Comparison of ENCODE assay signal across 18 cellular contexts in the genomic region with DNA sequence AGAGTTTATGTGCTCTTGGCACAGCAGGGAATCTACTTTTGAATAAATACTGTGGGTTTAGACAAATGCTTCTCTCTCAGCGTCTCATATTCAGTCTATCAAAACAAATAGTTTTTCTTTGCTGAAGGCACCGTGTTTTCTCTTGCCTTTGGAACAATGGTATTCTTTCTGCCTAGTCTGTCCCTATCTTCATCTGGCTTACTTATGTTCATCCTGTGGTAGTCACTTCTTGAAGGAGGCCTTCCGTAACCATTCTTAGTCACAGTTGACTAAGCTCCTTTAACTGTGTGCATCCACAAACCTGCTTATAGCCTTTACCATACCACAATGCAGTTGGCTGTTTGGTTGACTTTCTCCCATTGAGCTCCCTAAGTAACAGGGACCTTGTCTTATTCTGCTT. TPM values are rescaled to one million over a fixed set of nuclear protein-coding genes. Genes with fewer than 3 reads are reported as not detected.
DNase-seq lines count a peak whose midpoint lies in the region; ATAC-seq, FAIRE-seq and TF ChIP-seq lines count a peak whose summit lies in the region.
"Had no signal": no experiment of that assay in that cellular context is flagged by ENCODE, and none has a peak within 500 bp of the region (broad histone marks: within the 10 kb centered on the region; RNA-seq: fewer than 3 reads in every experiment).

No MANE protein-coding gene starts in this region.

- no peak overlapping the region for H3K4me3 Mint-ChIP-seq in astrocyte (ENCODE audit: unreplicated experiment)
- H3K4me3 Mint-ChIP-seq: dendritic cell treated with granulocyte-macrophage colony-stimulating factor and Interleukin-4, amounts not matched to agents 40 ng/mL and 50 ng/mL, for 4 days had no signal

- H3K4me1 ChIP-seq in BLaER1 (peaks cover 17% of the 10 kb centered on the region), astrocyte (ENCODE audit: insufficient read depth, low read length) (peaks cover 13% of the 10 kb centered on the region), ascending aorta (no peaks in the 10 kb centered on the region)
- H3K4me1 ChIP-seq: BE2C had no signal

- H3K79me2 ChIP-seq in astrocyte (ENCODE audit: insufficient read depth, low read length) = peaks cover 41% of the 10 kb centered on the region

- peaks cover 41% of the 10 kb centered on the region for H3K36me3 Mint-ChIP-seq in astrocyte (ENCODE audit: low read depth, unreplicated experiment)

- H3K4me3 ChIP-seq in BLaER1 (no peak overlapping the region), astrocyte (ENCODE audit: insufficient read depth, low read depth, low read length) (no peak overlapping the region), ascending aorta (no peak overlapping the region)

- H3K4me2 ChIP-seq in BLaER1 (peak overlapping the region; percentile 23; the same call in 1 of the 2 replicates), astrocyte (ENCODE audit: low read length) (peak overlapping the region; percentile 19)

- TF ChIP-seq CTCF in astrocyte (IDR thresholded peaks at IDR 0.05; ENCODE audit: insufficient read depth, low read depth, low read length) = no peak
- TF ChIP-seq CTCF in ascending aorta (IDR thresholded peaks at IDR 0.05) = no peak

- no peak overlapping the region for H3K27ac Mint-ChIP-seq in astrocyte (ENCODE audit: unreplicated experiment)
- H3K27ac Mint-ChIP-seq: dendritic cell treated with granulocyte-macrophage colony-stimulating factor and Interleukin-4, amounts not matched to agents 40 ng/mL and 50 ng/mL, for 4 days; progenitor cell of endocrine pancreas had no signal

- intact Hi-C loops in posterior cingulate gyrus (cut with DNase I) (no loop called here), ascending aorta (cut with DNase I) (no loop called here)

- H3K9me3 ChIP-seq in BLaER1 (no peaks in the 10 kb centered on the region), astrocyte (ENCODE audit: insufficient read depth, low read depth, low read length) (no peaks in the 10 kb centered on the region), ascending aorta (no peaks in the 10 kb centered on the region)
- H3K9me3 ChIP-seq: BE2C had no signal

- H3K27me3 Mint-ChIP-seq in astrocyte (ENCODE audit: low read depth, unreplicated experiment) = no peaks in the 10 kb centered on the region
- H3K27me3 Mint-ChIP-seq: dendritic cell treated with granulocyte-macrophage colony-stimulating factor and Interleukin-4, amounts not matched to agents 40 ng/mL and 50 ng/mL, for 4 days; progenitor cell of endocrine pancreas had no signal

- no peak overlapping the region for H2AFZ ChIP-seq in astrocyte (ENCODE audit: low read depth, low read length)

- H3K36me3 ChIP-seq in BLaER1 (peaks cover 100% of the 10 kb centered on the region), astrocyte (ENCODE audit: insufficient read depth, low read length) (peaks cover 83% of the 10 kb centered on the region), ascending aorta (peaks cover 74 to 91% of the 10 kb centered on the region in 2 donors)

- FAIRE-seq in astrocyte (lab: Jason Lieb, UNC) = peak; percentile 68
- FAIRE-seq: GM18507 had no signal

- H3K27me3 ChIP-seq in BLaER1 (no peaks in the 10 kb centered on the region), astrocyte (ENCODE audit: insufficient read depth, low read length) (no peaks in the 10 kb centered on the region), ascending aorta (no peaks in the 10 kb centered on the region)
- H3K27me3 ChIP-seq: BE2C had no signal

- H4K20me1 ChIP-seq in BLaER1 (peaks cover 100% of the 10 kb centered on the region), astrocyte (ENCODE audit: insufficient read depth, low read length) (peaks cover 69% of the 10 kb centered on the region)

- no peak overlapping the region for H3K9ac ChIP-seq in BLaER1
- peak overlapping the region; percentile 21 for H3K9ac ChIP-seq in astrocyte (ENCODE audit: low read length)

- H3K27ac ChIP-seq in BLaER1 (no peak overlapping the region), astrocyte (ENCODE audit: low read depth, low read length) (peak overlapping the region; percentile 4), ascending aorta (no peak overlapping the region)

- peaks cover 5% of the 10 kb centered on the region for H3K4me1 Mint-ChIP-seq in astrocyte (ENCODE audit: low read depth, unreplicated experiment)

- peak; percentile 42 for DNase-seq in HCEC 1CT
- DNase-seq in astrocyte (ENCODE audit: low read depth) = peak; percentile 42
- peak; percentile 74 for DNase-seq in iris pigment epithelial cell (ENCODE audit: low read depth)
- no peak for DNase-seq in posterior cingulate gyrus
- no peak for DNase-seq in ascending aorta (ENCODE audit: low spot score in 2 of 2)
- DNase-seq: activated CD4-positive, CD25-positive, alpha-beta regulatory T cell; amniotic stem cell; BE2C; hippocampal formation; NCI-H1105 treated with DMSO at 0.1 percent for 48 hours; NCI-H2171; NCI-H774 had no signal

- ATAC-seq in HG03108 (IDR thresholded peaks at IDR 0.05; ENCODE audit: unreplicated experiment) = no peak
- ATAC-seq: esophagus mucosa had no signal

- no peaks in the 10 kb centered on the region for H3K9me3 Mint-ChIP-seq in astrocyte (ENCODE audit: unreplicated experiment)
- H3K9me3 Mint-ChIP-seq: dendritic cell treated with granulocyte-macrophage colony-stimulating factor and Interleukin-4, amounts not matched to agents 40 ng/mL and 50 ng/mL, for 4 days had no signal

RNA-seq across cellular contexts. Expression of a gene that starts 45.9 kb away (rescaled TPM):
- total RNA-seq in astrocyte (234 and 243 TPM in 2 replicates), ascending aorta (105 TPM)

RNA-seq across cellular contexts. Expression of a gene that starts 49.3 kb away (rescaled TPM):
- total RNA-seq in astrocyte (3.6 and 3.7 TPM in 2 replicates), ascending aorta (25.3 TPM)

RNA-seq across cellular contexts. Expression of a gene that starts 57.3 kb away (rescaled TPM):
- total RNA-seq in astrocyte (40.1 and 45.6 TPM in 2 replicates), ascending aorta (32.1 TPM)

Comparison
In these comparisons a context has a peak if more than half of its experiments do, and no peak if none do; other contexts are left out.
1. DNase-seq: peak in HCEC 1CT (single experiment), astrocyte (single experiment) and iris pigment epithelial cell (single experiment); none in posterior cingulate gyrus (0 of 10) and ascending aorta (0 of 2).